28 cellular contexts compared by ENCODE assay signal in genomic region chr7:75536491-75536890, GRCh38. TPM values are rescaled to one million over a fixed set of nuclear protein-coding genes. Genes with fewer than 3 reads are reported as not detected.
A peak's percentile ranks its signal among the peaks of the same experiment; 100 is the strongest.
DNase-seq lines count a peak whose midpoint lies in the region; ATAC-seq and TF ChIP-seq lines count a peak whose summit lies in the region.
"Had no signal": no experiment of that assay in that cellular context is flagged by ENCODE, and none has a peak within 500 bp of the region (broad histone marks: within the 10 kb centered on the region; RNA-seq: fewer than 3 reads in every experiment).

No MANE protein-coding gene starts in this region.

- no peak overlapping the region for H2AFZ ChIP-seq in hepatocyte
- H2AFZ ChIP-seq: PC-9 had no signal

- CTCF ChIA-PET in activated CD8-positive, alpha-beta memory T cell treated with anti-CD3 and anti-CD28 coated beads, Interleukin-2, amount 10 ng/mL, durations not matched to agents 7 days and 5 days (lab: Charles Lee), result no interaction called here

- H3K27ac ChIP-seq in coronary artery, result no peak overlapping the region
- H3K27ac ChIP-seq in hepatocyte, result no peak overlapping the region
- H3K27ac ChIP-seq: PC-9, SJSA1 had no signal

- H3K9me3 Mint-ChIP-seq in activated CD8-positive, alpha-beta memory T cell treated with anti-CD3 and anti-CD28 coated beads, Interleukin-2, amount 10 ng/mL, durations not matched to agents 7 days and 5 days (ENCODE audit: low read depth), result no peaks in the 10 kb centered on the region
- H3K9me3 Mint-ChIP-seq: CD4-positive, CD25-positive, alpha-beta regulatory T cell had no signal

- no peaks in the 10 kb centered on the region for H3K4me1 ChIP-seq in hepatocyte (ENCODE audit: insufficient read depth)

- no peak for ATAC-seq in activated CD8-positive, alpha-beta memory T cell treated with anti-CD3 and anti-CD28 coated beads, Interleukin-2, amount 10 ng/mL, durations not matched to agents 7 days and 5 days
- ATAC-seq in left lobe of liver (no peak), HG02759 (IDR thresholded peaks at IDR 0.05; ENCODE audit: unreplicated experiment) (no peak), HG03460 (IDR thresholded peaks at IDR 0.05; ENCODE audit: unreplicated experiment) (no peak)

- no peaks in the 10 kb centered on the region for H3K9me3 ChIP-seq in hepatocyte (ENCODE audit: low read depth)
- H3K9me3 ChIP-seq: SJSA1 had no signal

- H4K20me1 ChIP-seq in hepatocyte (ENCODE audit: insufficient read depth, poor library complexity, severe bottlenecking), result no peaks in the 10 kb centered on the region

- 98% methylated on average over 4 of the region's 4 CpGs for WGBS in hepatocyte (ENCODE audit: low lambda C conversion rate, missing lambda C conversion rate)

- no peaks in the 10 kb centered on the region for H3K36me3 ChIP-seq in hepatocyte (replicated peaks; ENCODE audit: insufficient read depth, low read depth)

- no peaks in the 10 kb centered on the region for H3K27me3 ChIP-seq in hepatocyte
- H3K27me3 ChIP-seq: SJSA1 had no signal

- H3K4me3 ChIP-seq in coronary artery (no peak overlapping the region), hepatocyte (no peak overlapping the region)
- H3K4me3 ChIP-seq: PC-9, SJSA1 had no signal

- no peak overlapping the region for H3K4me2 ChIP-seq in hepatocyte
- H3K4me2 ChIP-seq: PC-9 had no signal

- no peaks in the 10 kb centered on the region for H3K9me2 ChIP-seq in hepatocyte (replicated peaks; ENCODE audit: insufficient read depth)

- no peaks in the 10 kb centered on the region for H3K27me3 Mint-ChIP-seq in activated CD8-positive, alpha-beta memory T cell treated with anti-CD3 and anti-CD28 coated beads, Interleukin-2, amount 10 ng/mL, durations not matched to agents 7 days and 5 days
- H3K27me3 Mint-ChIP-seq: CD4-positive, CD25-positive, alpha-beta regulatory T cell had no signal

- no peak overlapping the region for H3K4me3 Mint-ChIP-seq in activated CD8-positive, alpha-beta memory T cell treated with anti-CD3 and anti-CD28 coated beads, Interleukin-2, amount 10 ng/mL, durations not matched to agents 7 days and 5 days
- H3K4me3 Mint-ChIP-seq: CD4-positive, CD25-positive, alpha-beta regulatory T cell had no signal

- no peak overlapping the region for H3K27ac Mint-ChIP-seq in activated CD8-positive, alpha-beta memory T cell treated with anti-CD3 and anti-CD28 coated beads, Interleukin-2, amount 10 ng/mL, durations not matched to agents 7 days and 5 days
- H3K27ac Mint-ChIP-seq: CD4-positive, CD25-positive, alpha-beta regulatory T cell had no signal

- H3K79me2 ChIP-seq in hepatocyte, result no peaks in the 10 kb centered on the region

- DNase-seq in activated CD8-positive, alpha-beta memory T cell treated with anti-CD3 and anti-CD28 coated beads, Interleukin-2, amount 10 ng/mL, durations not matched to agents 7 days and 5 days, result peak; percentile 4
- DNase-seq in activated CD8-positive, alpha-beta memory T cell treated with anti-CD3 and anti-CD28 coated beads, Interleukin-2, amount 50 U/mL, for 4 hours, result no peak
- DNase-seq in coronary artery (ENCODE audit: low spot score), result peak; percentile 61
- peak; percentile 3 for DNase-seq in left lobe of liver (ENCODE audit: low spot score)
- peak; percentile 2 for DNase-seq in stimulated activated CD8-positive, alpha-beta memory T cell treated with anti-CD3 and anti-CD28 coated beads, Interleukin-4, amount 100 ng/mL, for 48 hours
- no peak for DNase-seq in hepatocyte (ENCODE audit: low spot score)
- DNase-seq: CD4-positive, CD25-positive, alpha-beta regulatory T cell; DMS153; DND-41; H7; KBM-7; MV-4-11; NCI-H1105; NCI-H1436 treated with DMSO at 0.1 percent for 48 hours; NCI-H187 treated with DMSO at 0.1 percent for 48 hours; NCI-H2107; NCI-H446 treated with DMSO at 0.1 percent for 48 hours; NCI-H526; NCI-H82; NK-92 treated with Interleukin-12 subunit alpha and Interleukin-12 subunit beta, amount 100 ng/mL, for 24 hours; PC-9; Right ventricle myocardium superior had no signal

- H3K36me3 Mint-ChIP-seq in activated CD8-positive, alpha-beta memory T cell treated with anti-CD3 and anti-CD28 coated beads, Interleukin-2, amount 10 ng/mL, durations not matched to agents 7 days and 5 days, result peaks cover under 1% of the 10 kb centered on the region

- peaks cover 9% of the 10 kb centered on the region for H3K4me1 Mint-ChIP-seq in activated CD8-positive, alpha-beta memory T cell treated with anti-CD3 and anti-CD28 coated beads, Interleukin-2, amount 10 ng/mL, durations not matched to agents 7 days and 5 days

- no peak for TF ChIP-seq CTCF in coronary artery (IDR thresholded peaks at IDR 0.05)
- TF ChIP-seq CTCF in hepatocyte (IDR thresholded peaks at IDR 0.05; ENCODE audit: poor library complexity), result no peak

RNA-seq across cellular contexts. Expression of gene SPDYE5, which starts 44.4 kb away (rescaled TPM):
- under 1 TPM in 1 of 2 experiments, not detected in 1; 0.15 TPM for total RNA-seq in activated CD8-positive, alpha-beta memory T cell treated with anti-CD3 and anti-CD28 coated beads, Interleukin-2, amount 10 ng/mL, durations not matched to agents 7 days and 5 days
- total RNA-seq in left lobe of liver (not detected), hepatocyte (not detected in 2 replicates)
- 1.4 and 1.5 TPM in 2 replicates for polyA plus RNA-seq in hepatocyte
- total RNA-seq: A172; CD4-positive, CD25-positive, alpha-beta regulatory T cell; H7; LHCN-M2; PC-9; Right ventricle myocardium superior; RPMI7951; SJSA1 had no signal

RNA-seq across cellular contexts. Expression of gene POM121C, which starts 50.4 kb away (rescaled TPM):
- 10 to 100 TPM; 73.3 to 73.6 TPM for total RNA-seq in activated CD8-positive, alpha-beta memory T cell treated with anti-CD3 and anti-CD28 coated beads, Interleukin-2, amount 10 ng/mL, durations not matched to agents 7 days and 5 days
- 18.2 TPM for total RNA-seq in left lobe of liver
- total RNA-seq in hepatocyte, result 10.3 and 13.4 TPM in 2 replicates
- polyA plus RNA-seq in hepatocyte, result 19.9 and 22.7 TPM in 2 replicates

Comparison
In these comparisons a context has a peak if more than half of its experiments do, and no peak if none do; other contexts are left out.
1. DNase-seq: peak in activated CD8-positive, alpha-beta memory T cell treated with anti-CD3 and anti-CD28 coated beads, Interleukin-2, amount 10 ng/mL, durations not matched to agents 7 days and 5 days (single experiment), coronary artery (single experiment), left lobe of liver (single experiment) and stimulated activated CD8-positive, alpha-beta memory T cell treated with anti-CD3 and anti-CD28 coated beads, Interleukin-4, amount 100 ng/mL, for 48 hours (single experiment); none in activated CD8-positive, alpha-beta memory T cell treated with anti-CD3 and anti-CD28 coated beads, Interleukin-2, amount 50 U/mL, for 4 hours (single experiment) and hepatocyte (single experiment).